Comparison of ENCODE assay signal across 20 cellular contexts in the genomic region with DNA sequence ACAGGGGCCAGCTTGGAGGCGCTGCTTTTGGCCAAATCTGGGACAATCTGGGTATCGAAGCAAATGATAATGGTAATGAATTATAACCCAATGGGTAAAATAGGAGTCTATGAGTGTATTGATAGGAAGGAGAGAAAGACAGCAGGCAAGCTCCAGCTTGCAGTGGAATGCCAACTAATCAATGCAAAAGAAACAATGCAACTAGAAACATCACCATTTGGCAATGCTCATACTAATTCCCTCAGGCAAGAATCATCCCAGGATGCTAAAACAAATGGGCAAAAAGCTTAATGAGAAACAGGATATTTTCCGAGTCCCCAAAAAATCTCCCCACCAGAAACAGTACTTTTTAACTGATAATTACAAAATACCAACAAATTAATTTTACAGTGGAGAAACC.
A peak's percentile ranks its signal among the peaks of the same experiment; 100 is the strongest.
DNase-seq lines count a peak whose midpoint lies in the region; ATAC-seq and TF ChIP-seq lines count a peak whose summit lies in the region.
"Had no signal": no experiment of that assay in that cellular context is flagged by ENCODE, and none has a peak within 500 bp of the region (broad histone marks: within the 10 kb centered on the region; RNA-seq: fewer than 3 reads in every experiment).

No MANE protein-coding gene starts in this region.

- no peaks in the 10 kb centered on the region for H3K36me3 Mint-ChIP-seq in activated CD4-positive, alpha-beta memory T cell treated with anti-CD3 and anti-CD28 coated beads, Interleukin-2, amount 10 ng/mL, durations not matched to agents 7 days and 5 days (ENCODE audit: low read depth)
- H3K36me3 Mint-ChIP-seq: activated naive CD8-positive, alpha-beta T cell treated with anti-CD3 and anti-CD28 coated beads for 36 hours; stimulated activated memory B cell treated with anti-CD40 and anti-IgM and Interleukin-4, amounts not matched to agents 10 μg/mL and 1 μg/mL and 100 μg/mL, for 72 hours had no signal

- POLR2A ChIA-PET in IMR-90 (lab: Charles Lee; ENCODE audit: unreplicated experiment), result no interaction called here
- POLR2A ChIA-PET in activated CD4-positive, alpha-beta memory T cell treated with anti-CD3 and anti-CD28 coated beads, Interleukin-2, amount 10 ng/mL, durations not matched to agents 7 days and 5 days (lab: Charles Lee), result no interaction called here

- H3K23ac ChIP-seq in IMR-90 (ENCODE audit: low read depth, low read length), result peak overlapping the region; percentile 66

- peak overlapping the region in 10 of 11 experiments; percentile 72 to 99 (median 98); a peak in 20 of 22 replicates for H3K27ac ChIP-seq in BLaER1 treated with 17β-estradiol and CSF1 and Interleukin-3, amounts not matched to agents 10 nM and 100 nM
- H3K27ac ChIP-seq in IMR-90 (ENCODE audit: insufficient read depth, low read length), result no peak overlapping the region
- H3K27ac ChIP-seq in epithelial cell of prostate, result peak overlapping the region; percentile 90
- peak overlapping the region; percentile 92 for H3K27ac ChIP-seq in suprapubic skin
- H3K27ac ChIP-seq: colonic mucosa, VCaP had no signal

- no peak overlapping the region for H3K27ac Mint-ChIP-seq in activated CD4-positive, alpha-beta memory T cell treated with anti-CD3 and anti-CD28 coated beads, Interleukin-2, amount 10 ng/mL, durations not matched to agents 7 days and 5 days
- H3K27ac Mint-ChIP-seq: activated CD4-positive, alpha-beta T cell treated with anti-CD3 and anti-CD28 coated beads, Interleukin-2, amount 10 ng/mL, durations not matched to agents 7 days and 5 days; activated naive CD8-positive, alpha-beta T cell treated with anti-CD3 and anti-CD28 coated beads for 36 hours; B cell; endodermal cell; stimulated activated memory B cell treated with anti-CD40 and anti-IgM and Interleukin-4, amounts not matched to agents 10 μg/mL and 1 μg/mL and 100 μg/mL, for 72 hours had no signal

- H4K20me1 ChIP-seq in BLaER1 treated with 17β-estradiol and CSF1 and Interleukin-3, amounts not matched to agents 10 nM and 100 nM, result no peaks in the 10 kb centered on the region
- H4K20me1 ChIP-seq in IMR-90 (ENCODE audit: insufficient read depth, low read length), result no peaks in the 10 kb centered on the region

- H3K9ac ChIP-seq in BLaER1 treated with 17β-estradiol and CSF1 and Interleukin-3, amounts not matched to agents 10 nM and 100 nM, result peak overlapping the region in 10 of 11 experiments; percentile 68 to 90 (median 88); a peak in 18 of 22 replicates
- no peak overlapping the region for H3K9ac ChIP-seq in IMR-90 (ENCODE audit: low read depth, low read length)

- no peak for TF ChIP-seq RAD21 in IMR-90 (IDR thresholded peaks at IDR 0.05; ENCODE audit: low read length)

- no peak overlapping the region for H4K5ac ChIP-seq in IMR-90 (ENCODE audit: low read depth, low read length)

- no peak overlapping the region; the same call in 1 of the 2 replicates for H2AK5ac ChIP-seq in IMR-90 (ENCODE audit: low read depth, low read length)

- 100% methylated on average over 1 of the region's 3 CpGs; no CpG with 5 or more reads in 1 of the 2 experiments for WGBS in IMR-90 (ENCODE audit: extremely low coverage in 2 of 2, insufficient read length in 1 of 2), 2 experiments
- 50% methylated on average over 3 of the region's 3 CpGs for WGBS in suprapubic skin

- H3K14ac ChIP-seq in IMR-90 (replicated peaks; ENCODE audit: low read depth, low read length), result peak overlapping the region; percentile 84

- no peak for ATAC-seq in IMR-90 (ENCODE audit: low read depth)
- ATAC-seq: mucosa of descending colon; PC-3; stimulated activated memory B cell treated with anti-CD40 and anti-IgM and Interleukin-4, amounts not matched to agents 10 μg/mL and 1 μg/mL and 100 μg/mL, for 72 hours had no signal

- H3K9me3 Mint-ChIP-seq in activated CD4-positive, alpha-beta memory T cell treated with anti-CD3 and anti-CD28 coated beads, Interleukin-2, amount 10 ng/mL, durations not matched to agents 7 days and 5 days, result no peaks in the 10 kb centered on the region
- H3K9me3 Mint-ChIP-seq: activated CD4-positive, alpha-beta T cell treated with anti-CD3 and anti-CD28 coated beads, Interleukin-2, amount 10 ng/mL, durations not matched to agents 7 days and 5 days; activated naive CD8-positive, alpha-beta T cell treated with anti-CD3 and anti-CD28 coated beads for 36 hours; stimulated activated memory B cell treated with anti-CD40 and anti-IgM and Interleukin-4, amounts not matched to agents 10 μg/mL and 1 μg/mL and 100 μg/mL, for 72 hours had no signal

- intact Hi-C loops in IMR-90 (cut with micrococcal nuclease), result loop anchor here (5.0 kb wide), 4 partner anchors 39 to 61 kb away; no protein-coding TSS in a partner anchor

- no peak for DNase-seq in IMR-90
- no peak for DNase-seq in epithelial cell of prostate (ENCODE audit: low read depth, low spot score)
- DNase-seq in suprapubic skin (ENCODE audit: low spot score in 2 of 2), result no peak
- no peak for DNase-seq in activated CD4-positive, alpha-beta T cell treated with anti-CD3 and anti-CD28 coated beads, Interleukin-2, amount 50 U/mL, for 1 hour
- DNase-seq in activated CD4-positive, alpha-beta memory T cell treated with anti-CD3 and anti-CD28 coated beads, Interleukin-2, amount 10 ng/mL, durations not matched to agents 7 days and 5 days, result no peak
- DNase-seq in GDM1 (lab: John Stamatoyannopoulos, UW), result no peak
- DNase-seq: activated CD4-positive, alpha-beta T cell treated with anti-CD3 and anti-CD28 coated beads, Interleukin-2, amount 10 ng/mL, durations not matched to agents 7 days and 5 days; activated naive CD8-positive, alpha-beta T cell treated with anti-CD3 and anti-CD28 coated beads for 36 hours; colonic mucosa; endodermal cell; mucosa of descending colon; NCI-H1092 treated with DMSO at 0.1 percent for 48 hours; NCI-H2029 treated with DMSO at 0.1 percent for 48 hours; NCI-H345; PC-3; small intestine had no signal

- dilution Hi-C loops in IMR-90 (cut with HindIII; ENCODE audit: low sequenced_read_pairs, unreplicated experiment), result no loop called here

- no peak overlapping the region for H3K18ac ChIP-seq in IMR-90 (ENCODE audit: low read depth, low read length)

- H4K91ac ChIP-seq in IMR-90 (ENCODE audit: insufficient read depth, low read depth, low read length), result peak overlapping the region; percentile 13; the same call in 1 of the 2 replicates

- peaks cover 21% of the 10 kb centered on the region for H3K9me1 ChIP-seq in IMR-90 (ENCODE audit: insufficient read depth, low read length)

- no peak overlapping the region; a peak in 1 of 20 replicates for H3K4me3 ChIP-seq in BLaER1 treated with 17β-estradiol and CSF1 and Interleukin-3, amounts not matched to agents 10 nM and 100 nM
- H3K4me3 ChIP-seq in IMR-90 (ENCODE audit: insufficient read depth, low read depth, low read length), result no peak overlapping the region
- no peak overlapping the region for H3K4me3 ChIP-seq in suprapubic skin
- H3K4me3 ChIP-seq: colonic mucosa, mucosa of descending colon had no signal

- H3K79me1 ChIP-seq in IMR-90 (ENCODE audit: low read depth in 1 of 2, low read length in 2 of 2), result peaks cover 27 to 77% of the 10 kb centered on the region in 2 experiments

- H3K4me1 ChIP-seq in BLaER1 treated with 17β-estradiol and CSF1 and Interleukin-3, amounts not matched to agents 10 nM and 100 nM, result peaks cover 88 to 95% (median 94%) of the 10 kb centered on the region in 10 experiments
- H3K4me1 ChIP-seq in IMR-90 (ENCODE audit: control insufficient read depth, insufficient read depth, low read length) (peaks cover 17% of the 10 kb centered on the region), suprapubic skin (peaks cover 41% of the 10 kb centered on the region)
- H3K4me1 ChIP-seq: colonic mucosa had no signal

- H2BK15ac ChIP-seq in IMR-90 (ENCODE audit: low read depth, low read length), result peak overlapping the region; percentile 66; the same call in 1 of the 3 replicates

- H3K9me3 ChIP-seq in BLaER1 treated with 17β-estradiol and CSF1 and Interleukin-3, amounts not matched to agents 10 nM and 100 nM (replicated peaks in 1 of 11), result peaks cover 0 to 35% (median 24%) of the 10 kb centered on the region in 11 experiments; a peak in 18 of 22 replicates
- H3K9me3 ChIP-seq in IMR-90 (ENCODE audit: control insufficient read depth, insufficient read depth, low read length), result no peaks in the 10 kb centered on the region
- no peaks in the 10 kb centered on the region for H3K9me3 ChIP-seq in suprapubic skin
- H3K9me3 ChIP-seq: colonic mucosa, mucosa of descending colon had no signal

- TF ChIP-seq POLR2A in IMR-90 (IDR thresholded peaks at IDR 0.05; ENCODE audit: low read depth, low read length) (no peak), suprapubic skin (IDR thresholded peaks at IDR 0.05) (no peak)

- no TSS peak for BruUV-seq in IMR-90 (replicated peaks; lab: Mats Ljungman, UMichigan)

- H3K4me2 ChIP-seq in BLaER1 treated with 17β-estradiol and CSF1 and Interleukin-3, amounts not matched to agents 10 nM and 100 nM, result peak overlapping the region; percentile 81 to 93 (median 87)
- no peak overlapping the region for H3K4me2 ChIP-seq in IMR-90 (ENCODE audit: low read depth, low read length)

- H3K4me3 Mint-ChIP-seq in activated CD4-positive, alpha-beta memory T cell treated with anti-CD3 and anti-CD28 coated beads, Interleukin-2, amount 10 ng/mL, durations not matched to agents 7 days and 5 days, result no peak overlapping the region
- H3K4me3 Mint-ChIP-seq: activated CD4-positive, alpha-beta T cell treated with anti-CD3 and anti-CD28 coated beads, Interleukin-2, amount 10 ng/mL, durations not matched to agents 7 days and 5 days; activated naive CD8-positive, alpha-beta T cell treated with anti-CD3 and anti-CD28 coated beads for 36 hours; B cell; endodermal cell; stimulated activated memory B cell treated with anti-CD40 and anti-IgM and Interleukin-4, amounts not matched to agents 10 μg/mL and 1 μg/mL and 100 μg/mL, for 72 hours had no signal

- H3K4ac ChIP-seq in IMR-90 (ENCODE audit: low read depth, low read length), result peak overlapping the region; percentile 79

- H3K36me3 ChIP-seq in BLaER1 treated with 17β-estradiol and CSF1 and Interleukin-3, amounts not matched to agents 10 nM and 100 nM, result peaks cover 0 to 40% (median 29%) of the 10 kb centered on the region in 11 experiments; a peak in 18 of 22 replicates
- H3K36me3 ChIP-seq in IMR-90 (ENCODE audit: control insufficient read depth, insufficient read depth, low read length), result no peaks in the 10 kb centered on the region
- H3K36me3 ChIP-seq in suprapubic skin, result no peaks in the 10 kb centered on the region
- H3K36me3 ChIP-seq: colonic mucosa had no signal

- H3K27me3 Mint-ChIP-seq in activated CD4-positive, alpha-beta memory T cell treated with anti-CD3 and anti-CD28 coated beads, Interleukin-2, amount 10 ng/mL, durations not matched to agents 7 days and 5 days, result no peaks in the 10 kb centered on the region
- H3K27me3 Mint-ChIP-seq: activated CD4-positive, alpha-beta T cell treated with anti-CD3 and anti-CD28 coated beads, Interleukin-2, amount 10 ng/mL, durations not matched to agents 7 days and 5 days; B cell had no signal

- peak overlapping the region; percentile 75; the same call in 1 of the 2 replicates for H2BK120ac ChIP-seq in IMR-90 (ENCODE audit: low read depth, low read length)

- no peak for TF ChIP-seq EP300 in suprapubic skin (IDR thresholded peaks at IDR 0.05)

- no peak overlapping the region for H2BK5ac ChIP-seq in IMR-90 (ENCODE audit: low read depth, low read length, poor library complexity, severe bottlenecking)

- H4K8ac ChIP-seq in IMR-90 (ENCODE audit: low read depth in 2 of 2, low read length in 2 of 2), result peak overlapping the region in 1 of 2 experiments; percentile 62; a peak in 1 of 4 replicates

- H3K56ac ChIP-seq in IMR-90 (ENCODE audit: extremely low read depth, insufficient read depth, low read length), result no peak overlapping the region

- TF ChIP-seq CTCF in IMR-90 (conservative IDR thresholded peaks at IDR 0.05; ENCODE audit: low read depth, low read length) (no peak), suprapubic skin (IDR thresholded peaks at IDR 0.05) (no peak)

- H2AFZ ChIP-seq in IMR-90 (replicated peaks; ENCODE audit: low read length, poor library complexity), result no peak overlapping the region

- no peak overlapping the region for H2AK9ac ChIP-seq in IMR-90 (replicated peaks; ENCODE audit: low read depth, low read length, poor library complexity)

- in situ Hi-C loops in IMR-90 (cut with MboI; ENCODE audit: low sequenced_read_pairs), result no loop called here

- peak overlapping the region; percentile 88; the same call in 1 of the 2 replicates for H2BK20ac ChIP-seq in IMR-90 (ENCODE audit: low read depth, low read length)

- CTCF ChIA-PET in IMR-90 (lab: Yijun Ruan, JAX), result no interaction called here
- CTCF ChIA-PET in activated CD4-positive, alpha-beta memory T cell treated with anti-CD3 and anti-CD28 coated beads, Interleukin-2, amount 10 ng/mL, durations not matched to agents 7 days and 5 days (lab: Charles Lee), result no interaction called here

- H3K27me3 ChIP-seq in BLaER1 treated with 17β-estradiol and CSF1 and Interleukin-3, amounts not matched to agents 10 nM and 100 nM, result no peaks in the 10 kb centered on the region
- H3K27me3 ChIP-seq in IMR-90 (ENCODE audit: control insufficient read depth, insufficient read depth, low read length), result no peaks in the 10 kb centered on the region
- no peaks in the 10 kb centered on the region for H3K27me3 ChIP-seq in suprapubic skin
- H3K27me3 ChIP-seq: colonic mucosa had no signal

- H3K4me1 Mint-ChIP-seq in activated CD4-positive, alpha-beta memory T cell treated with anti-CD3 and anti-CD28 coated beads, Interleukin-2, amount 10 ng/mL, durations not matched to agents 7 days and 5 days, result no peaks in the 10 kb centered on the region
- H3K4me1 Mint-ChIP-seq: stimulated activated memory B cell treated with anti-CD40 and anti-IgM and Interleukin-4, amounts not matched to agents 10 μg/mL and 1 μg/mL and 100 μg/mL, for 72 hours had no signal
